Comparison of ENCODE assay signal across 2 cellular contexts in genomic region chr2:104702026-104702425, GRCh38.
TF ChIP-seq lines count a peak whose summit lies in the region.

No MANE protein-coding gene starts in this region.

TF ChIP-seq in SK-N-SH, 30 proteins besides CTCF, POLR2A, EP300 and RAD21 (continued from another document):
- TF ChIP-seq, protein P1, sequence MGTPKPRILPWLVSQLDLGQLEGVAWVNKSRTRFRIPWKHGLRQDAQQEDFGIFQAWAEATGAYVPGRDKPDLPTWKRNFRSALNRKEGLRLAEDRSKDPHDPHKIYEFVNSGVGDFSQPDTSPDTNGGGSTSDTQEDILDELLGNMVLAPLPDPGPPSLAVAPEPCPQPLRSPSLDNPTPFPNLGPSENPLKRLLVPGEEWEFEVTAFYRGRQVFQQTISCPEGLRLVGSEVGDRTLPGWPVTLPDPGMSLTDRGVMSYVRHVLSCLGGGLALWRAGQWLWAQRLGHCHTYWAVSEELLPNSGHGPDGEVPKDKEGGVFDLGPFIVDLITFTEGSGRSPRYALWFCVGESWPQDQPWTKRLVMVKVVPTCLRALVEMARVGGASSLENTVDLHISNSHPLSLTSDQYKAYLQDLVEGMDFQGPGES (IDR thresholded peaks at IDR 0.05; ENCODE audit: low read depth, low read length), result no peak
- TF ChIP-seq RFX5 (IDR thresholded peaks at IDR 0.05; ENCODE audit: low read length), result no peak

TF ChIP-seq in SK-N-SH treated with all-trans-retinoic acid at 6 μM for 48 hours, 23 proteins besides CTCF, POLR2A, EP300 and RAD21 (continued from another document):
- TF ChIP-seq, protein P2, sequence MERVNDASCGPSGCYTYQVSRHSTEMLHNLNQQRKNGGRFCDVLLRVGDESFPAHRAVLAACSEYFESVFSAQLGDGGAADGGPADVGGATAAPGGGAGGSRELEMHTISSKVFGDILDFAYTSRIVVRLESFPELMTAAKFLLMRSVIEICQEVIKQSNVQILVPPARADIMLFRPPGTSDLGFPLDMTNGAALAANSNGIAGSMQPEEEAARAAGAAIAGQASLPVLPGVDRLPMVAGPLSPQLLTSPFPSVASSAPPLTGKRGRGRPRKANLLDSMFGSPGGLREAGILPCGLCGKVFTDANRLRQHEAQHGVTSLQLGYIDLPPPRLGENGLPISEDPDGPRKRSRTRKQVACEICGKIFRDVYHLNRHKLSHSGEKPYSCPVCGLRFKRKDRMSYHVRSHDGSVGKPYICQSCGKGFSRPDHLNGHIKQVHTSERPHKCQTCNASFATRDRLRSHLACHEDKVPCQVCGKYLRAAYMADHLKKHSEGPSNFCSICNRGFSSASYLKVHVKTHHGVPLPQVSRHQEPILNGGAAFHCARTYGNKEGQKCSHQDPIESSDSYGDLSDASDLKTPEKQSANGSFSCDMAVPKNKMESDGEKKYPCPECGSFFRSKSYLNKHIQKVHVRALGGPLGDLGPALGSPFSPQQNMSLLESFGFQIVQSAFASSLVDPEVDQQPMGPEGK (CRISPR knock-in tag; IDR thresholded peaks at IDR 0.05; ENCODE audit: borderline replicate concordance), result no peak
- TF ChIP-seq CSDC2 (CRISPR knock-in tag; IDR thresholded peaks at IDR 0.05) (no peak), BACH2 (CRISPR knock-in tag; IDR thresholded peaks at IDR 0.05; ENCODE audit: borderline replicate concordance) (no peak), TCF4 (CRISPR knock-in tag; IDR thresholded peaks at IDR 0.05; ENCODE audit: borderline replicate concordance) (no peak)
